In the genomic region with DNA sequence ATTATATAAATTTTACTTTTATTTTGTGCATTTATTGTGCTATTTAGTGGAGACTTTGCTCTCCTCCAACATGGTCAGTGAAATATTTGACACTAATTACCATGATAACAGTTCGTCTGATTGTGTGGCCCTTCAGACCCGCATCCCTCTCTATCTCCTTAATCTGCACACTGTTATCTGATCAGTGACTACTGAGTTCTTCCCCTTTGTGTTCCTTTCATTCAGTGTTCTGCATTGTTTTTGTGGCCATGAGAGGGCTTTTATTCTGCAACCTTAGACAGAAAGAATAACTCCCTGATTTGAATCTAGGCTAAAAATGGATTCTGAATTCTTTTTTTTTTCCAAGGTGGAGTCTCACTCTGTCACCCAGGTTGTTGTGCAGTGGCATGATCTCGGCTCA, we compare ENCODE assay signal across 27 cellular contexts.
"Had no signal": no experiment of that assay in that cellular context is flagged by ENCODE, and none has a peak within 500 bp of the region (broad histone marks: within the 10 kb centered on the region; RNA-seq: fewer than 3 reads in every experiment).

No MANE protein-coding gene starts in this region.

- H3K9me3 Mint-ChIP-seq: natural killer cell; nephron; stimulated activated naive CD8-positive, alpha-beta T cell treated with anti-CD3 and anti-CD28 coated beads, Interleukin-15, Interleukin-2, amounts not matched to agents 100 ng/mL and 50 ng/mL, for 24 hours; type B pancreatic cell had no signal

- FAIRE-seq: pancreas, small intestine had no signal

- H3K36me3 ChIP-seq: neutrophil, pancreas, right lobe of liver, sigmoid colon, stomach, thoracic aorta, thyroid gland, tibial nerve, upper lobe of right lung, uterus had no signal

- ATAC-seq: pancreas; psoas muscle; right cardiac atrium; right lobe of liver; stimulated activated effector memory CD8-positive, alpha-beta T cell treated with anti-CD3 and anti-CD28 coated beads, Interleukin-12 subunit alpha, Interleukin-12 subunit beta, amount 100 ng/mL, for 72 hours; stimulated activated naive B cell treated with anti-CD40 and anti-IgM and Interleukin-4, amounts not matched to agents 10 μg/mL and 1 μg/mL and 100 μg/mL, for 72 hours; upper lobe of right lung had no signal

- H3K4me1 ChIP-seq: pancreas, sigmoid colon, thyroid gland, tibial nerve, upper lobe of right lung, uterus had no signal

- H3K27me3 ChIP-seq: pancreas, right lobe of liver, sigmoid colon, stomach, thyroid gland, tibial nerve, upper lobe of right lung, uterus had no signal

- H3K4me3 ChIP-seq: pancreas, psoas muscle, right lobe of liver, sigmoid colon, stomach, thoracic aorta, thyroid gland, tibial nerve, upper lobe of right lung, uterus had no signal

- H3K27me3 Mint-ChIP-seq: progenitor cell of endocrine pancreas; stimulated activated naive CD8-positive, alpha-beta T cell treated with anti-CD3 and anti-CD28 coated beads, Interleukin-15, Interleukin-2, amounts not matched to agents 100 ng/mL and 50 ng/mL, for 24 hours had no signal

- DNase-seq: naive B cell; natural killer cell; nucleus accumbens; pancreas; psoas muscle; right cardiac atrium; right lobe of liver; sigmoid colon; small intestine; stimulated activated CD4-positive, alpha-beta T cell treated with anti-CD3 and anti-CD28 coated beads, Interleukin-15, amount 100 ng/mL, for 24 hours; stimulated activated CD4-positive, alpha-beta T cell treated with anti-CD3 and anti-CD28 coated beads, Interleukin-2, amount 100 ng/mL, for 24 hours; stimulated activated CD4-positive, alpha-beta T cell treated with anti-CD3 and anti-CD28 coated beads, Interleukin-2, amount 100 ng/mL, for 48 hours; stimulated activated CD4-positive, alpha-beta T cell treated with anti-CD3 and anti-CD28 coated beads, Interleukin-4, amount 100 ng/mL, for 24 hours; stimulated activated naive B cell treated with anti-CD40 and anti-IgM and Interleukin-4, amounts not matched to agents 10 μg/mL and 1 μg/mL and 100 μg/mL, for 72 hours; stimulated activated naive CD4-positive, alpha-beta T cell treated with Interleukin-2 at 50 U/mL for 16 hours; stomach; thyroid gland; upper lobe of right lung; uterus had no signal

- H3K27ac Mint-ChIP-seq: naive B cell; natural killer cell; nephron; progenitor cell of endocrine pancreas; stimulated activated effector memory CD8-positive, alpha-beta T cell treated with anti-CD3 and anti-CD28 coated beads, Interleukin-12 subunit alpha, Interleukin-12 subunit beta, amount 100 ng/mL, for 72 hours; stimulated activated naive B cell treated with anti-CD40 and anti-IgM and Interleukin-4, amounts not matched to agents 10 μg/mL and 1 μg/mL and 100 μg/mL, for 72 hours; stimulated activated naive CD8-positive, alpha-beta T cell treated with anti-CD3 and anti-CD28 coated beads, Interleukin-15, Interleukin-2, amounts not matched to agents 100 ng/mL and 50 ng/mL, for 24 hours; type B pancreatic cell had no signal

- H3K4me3 Mint-ChIP-seq: naive B cell; natural killer cell; nephron; stimulated activated effector memory CD8-positive, alpha-beta T cell treated with anti-CD3 and anti-CD28 coated beads, Interleukin-12 subunit alpha, Interleukin-12 subunit beta, amount 100 ng/mL, for 72 hours; stimulated activated naive B cell treated with anti-CD40 and anti-IgM and Interleukin-4, amounts not matched to agents 10 μg/mL and 1 μg/mL and 100 μg/mL, for 72 hours; stimulated activated naive CD8-positive, alpha-beta T cell treated with anti-CD3 and anti-CD28 coated beads, Interleukin-15, Interleukin-2, amounts not matched to agents 100 ng/mL and 50 ng/mL, for 24 hours; type B pancreatic cell had no signal

- H3K27ac ChIP-seq: neutrophil, pancreas, psoas muscle, right lobe of liver, sigmoid colon, stomach, thoracic aorta, thyroid gland, tibial nerve, upper lobe of right lung, uterus had no signal

- H3K36me3 Mint-ChIP-seq: naive B cell; natural killer cell; stimulated activated effector memory CD8-positive, alpha-beta T cell treated with anti-CD3 and anti-CD28 coated beads, Interleukin-12 subunit alpha, Interleukin-12 subunit beta, amount 100 ng/mL, for 72 hours; stimulated activated naive B cell treated with anti-CD40 and anti-IgM and Interleukin-4, amounts not matched to agents 10 μg/mL and 1 μg/mL and 100 μg/mL, for 72 hours; type B pancreatic cell had no signal

- H3K9me3 ChIP-seq: neutrophil, pancreas, psoas muscle, right lobe of liver, sigmoid colon, stomach, thoracic aorta, thyroid gland, tibial nerve, upper lobe of right lung, uterus had no signal
